ENCODE assay signal across 8 cellular contexts in genomic region chr1:156096640-156097391, GRCh38. TPM values are rescaled to one million over a fixed set of nuclear protein-coding genes. Genes with fewer than 3 reads are reported as not detected.
A peak's percentile ranks its signal among the peaks of the same experiment; 100 is the strongest.
DNase-seq lines count a peak whose midpoint lies in the region; ATAC-seq and TF ChIP-seq lines count a peak whose summit lies in the region.

No MANE protein-coding gene starts in this region.

- DNase-seq in Caki2 (ENCODE audit: low read depth) (peak; percentile 80), OCI-M1 (lab: John Stamatoyannopoulos, UW) (peak; percentile 91), erythroblast (lab: John Stamatoyannopoulos, UW) (peak; percentile 80 to 91), naive B cell (peak; percentile 87)
- DNase-seq in activated T-cell treated with anti-CD3 and anti-CD28 coated beads, Interleukin-2, amount 50 U/mL, for 24 hours, result peak; percentile 92

- H3K4me1 Mint-ChIP-seq in activated T-cell treated with anti-CD3 and anti-CD28 coated beads, Interleukin-2, amount 50 U/mL, for 24 hours (ENCODE audit: low read depth), result peaks cover 59% of the 10 kb centered on the region
- H3K4me1 Mint-ChIP-seq in naive B cell, result peaks cover 24 to 26% (median 25%) of the 10 kb centered on the region in 3 donors
- H3K4me1 Mint-ChIP-seq in stimulated activated memory B cell treated with anti-CD40 and anti-IgM and Interleukin-4, amounts not matched to agents 10 μg/mL and 1 μg/mL and 100 μg/mL, for 72 hours, result peaks cover 60% of the 10 kb centered on the region

- H3K9me3 Mint-ChIP-seq in activated T-cell treated with anti-CD3 and anti-CD28 coated beads, Interleukin-2, amount 50 U/mL, for 24 hours, result no peaks in the 10 kb centered on the region
- H3K9me3 Mint-ChIP-seq in naive B cell, result no peaks in the 10 kb centered on the region
- H3K9me3 Mint-ChIP-seq in stimulated activated memory B cell treated with anti-CD40 and anti-IgM and Interleukin-4, amounts not matched to agents 10 μg/mL and 1 μg/mL and 100 μg/mL, for 72 hours, result no peaks in the 10 kb centered on the region

- in situ Hi-C loops in Caki2 (cut with HindIII; ENCODE audit: low pct_unique_long_range_greater_than_20kb, low sequenced_read_pairs), result no loop called here

- H3K4me3 Mint-ChIP-seq in activated T-cell treated with anti-CD3 and anti-CD28 coated beads, Interleukin-2, amount 50 U/mL, for 24 hours, result peak overlapping the region; percentile 63
- H3K4me3 Mint-ChIP-seq in naive B cell, result peak overlapping the region; percentile 62 to 87 (median 76)
- peak overlapping the region; percentile 54 for H3K4me3 Mint-ChIP-seq in stimulated activated memory B cell treated with anti-CD40 and anti-IgM and Interleukin-4, amounts not matched to agents 10 μg/mL and 1 μg/mL and 100 μg/mL, for 72 hours

- peaks cover 34% of the 10 kb centered on the region; the same call in 1 of the 2 replicates for H3K4me1 ChIP-seq in HUES6 (ENCODE audit: control insufficient read depth, insufficient read depth, low read length)

- H3K27ac Mint-ChIP-seq in activated T-cell treated with anti-CD3 and anti-CD28 coated beads, Interleukin-2, amount 50 U/mL, for 24 hours, result peak overlapping the region; percentile 97
- peak overlapping the region; percentile 99 to 100 (median 100) for H3K27ac Mint-ChIP-seq in naive B cell
- H3K27ac Mint-ChIP-seq in stimulated activated memory B cell treated with anti-CD40 and anti-IgM and Interleukin-4, amounts not matched to agents 10 μg/mL and 1 μg/mL and 100 μg/mL, for 72 hours, result peak overlapping the region; percentile 85

- no peak overlapping the region for H3K27ac ChIP-seq in HUES6 (ENCODE audit: low read depth, low read length)

- H3K4me3 ChIP-seq in HUES6 (ENCODE audit: low read depth, low read length), result no peak overlapping the region

- H3K9ac ChIP-seq in HUES6 (ENCODE audit: low read length), result peak overlapping the region; percentile 14

- no peaks in the 10 kb centered on the region for H3K9me3 ChIP-seq in HUES6 (ENCODE audit: control insufficient read depth, insufficient read depth, low read depth, low read length)

- ATAC-seq in GM21447 (IDR thresholded peaks at IDR 0.05; ENCODE audit: unreplicated experiment) (peak; percentile 68), naive B cell (ENCODE audit: low read depth in 2 of 2) (peak; percentile 84 to 85)
- peak; percentile 92 for ATAC-seq in stimulated activated memory B cell treated with anti-CD40 and anti-IgM and Interleukin-4, amounts not matched to agents 10 μg/mL and 1 μg/mL and 100 μg/mL, for 72 hours

- no peaks in the 10 kb centered on the region for H3K27me3 ChIP-seq in HUES6 (ENCODE audit: control insufficient read depth, insufficient read depth, low read length)

- peaks cover 9% of the 10 kb centered on the region for H3K36me3 ChIP-seq in HUES6 (ENCODE audit: control insufficient read depth, insufficient read depth, low read length)

- no peak for TF ChIP-seq POLR2A in erythroblast (IDR thresholded peaks at IDR 0.05; ENCODE audit: low read length)

- H3K27me3 Mint-ChIP-seq in activated T-cell treated with anti-CD3 and anti-CD28 coated beads, Interleukin-2, amount 50 U/mL, for 24 hours, result peaks cover 2% of the 10 kb centered on the region
- peaks cover 8 to 31% (median 26%) of the 10 kb centered on the region in 3 donors for H3K27me3 Mint-ChIP-seq in naive B cell
- H3K27me3 Mint-ChIP-seq in stimulated activated memory B cell treated with anti-CD40 and anti-IgM and Interleukin-4, amounts not matched to agents 10 μg/mL and 1 μg/mL and 100 μg/mL, for 72 hours, result no peaks in the 10 kb centered on the region

- no peaks in the 10 kb centered on the region for H3K36me3 Mint-ChIP-seq in activated T-cell treated with anti-CD3 and anti-CD28 coated beads, Interleukin-2, amount 50 U/mL, for 24 hours (ENCODE audit: low read depth)
- no peaks in the 10 kb centered on the region for H3K36me3 Mint-ChIP-seq in naive B cell
- H3K36me3 Mint-ChIP-seq in stimulated activated memory B cell treated with anti-CD40 and anti-IgM and Interleukin-4, amounts not matched to agents 10 μg/mL and 1 μg/mL and 100 μg/mL, for 72 hours, result no peaks in the 10 kb centered on the region

RNA-seq across cellular contexts. Expression of gene MEX3A, which starts 14.6 kb away (rescaled TPM):
- 0.64 and 2.0 TPM in 2 replicates for total RNA-seq in Caki2 (2014; rRNA removed; shearing (Covaris generic); ENCODE audit: low replicate concordance)
- under 1 TPM in 2 of 6 donors, not detected in 4; 0.05 to 0.13 TPM for polyA plus RNA-seq in naive B cell (ENCODE audit: low read depth in 6 of 6)

RNA-seq across cellular contexts. Expression of gene LMNA, which starts 17.7 kb away (rescaled TPM):
- total RNA-seq in Caki2 (2014; rRNA removed; shearing (Covaris generic); ENCODE audit: low replicate concordance), result 652 and 715 TPM in 2 replicates
- polyA plus RNA-seq in naive B cell (ENCODE audit: low read depth in 6 of 6), result 1 to 10 TPM in 4 of 6 donors, under 1 TPM in 2; 0.33 to 3.0 (median 1.4) TPM

RNA-seq across cellular contexts. Expression of gene RAB25, which starts 35.9 kb away (rescaled TPM):
- total RNA-seq in Caki2 (2014; rRNA removed; shearing (Covaris generic); ENCODE audit: low replicate concordance), result not detected in 2 replicates
- polyA plus RNA-seq in naive B cell (ENCODE audit: low read depth in 6 of 6), result not detected

RNA-seq across cellular contexts. Expression of gene LAMTOR2, which starts 42.2 kb away (rescaled TPM):
- total RNA-seq in Caki2 (2014; rRNA removed; shearing (Covaris generic); ENCODE audit: low replicate concordance), result 14.3 and 28.3 TPM in 2 replicates
- 100 to 1,000 TPM in 5 of 6 donors, 10 to 100 TPM in 1; 99.5 to 139 (median 114) TPM for polyA plus RNA-seq in naive B cell (ENCODE audit: low read depth in 6 of 6)

RNA-seq across cellular contexts. Expression of gene UBQLN4, which starts 43.2 kb away (rescaled TPM):
- 12.4 and 36.6 TPM in 2 replicates for total RNA-seq in Caki2 (2014; rRNA removed; shearing (Covaris generic); ENCODE audit: low replicate concordance)
- 1 to 10 TPM; 4.7 to 9.0 (median 6.1) TPM for polyA plus RNA-seq in naive B cell (ENCODE audit: low read depth in 6 of 6)
